In the genomic region with DNA sequence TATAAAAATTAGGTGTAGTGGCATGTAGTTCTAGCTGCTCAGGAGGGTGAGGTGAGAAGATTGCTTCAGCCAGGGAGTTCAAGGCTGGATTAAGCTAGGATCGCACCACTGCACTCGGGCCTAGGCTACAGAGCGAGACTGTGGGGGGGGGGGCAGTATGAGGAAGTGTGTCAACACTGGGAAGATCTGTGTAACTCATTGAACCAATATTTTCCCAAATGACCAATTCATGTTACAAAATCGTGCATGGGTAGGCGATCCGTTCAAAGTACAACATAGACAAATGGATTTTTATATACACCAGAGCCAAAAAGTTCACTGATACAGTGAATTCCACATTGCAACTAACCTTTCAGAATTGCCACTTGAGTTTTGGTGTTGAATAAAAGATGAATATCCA, we compare ENCODE assay signal across 13 cellular contexts. TPM values are rescaled to one million over a fixed set of nuclear protein-coding genes. Genes with fewer than 3 reads are reported as not detected.
DNase-seq lines count a peak whose midpoint lies in the region; ATAC-seq and TF ChIP-seq lines count a peak whose summit lies in the region.
"Had no signal": no experiment of that assay in that cellular context is flagged by ENCODE, and none has a peak within 500 bp of the region (broad histone marks: within the 10 kb centered on the region; RNA-seq: fewer than 3 reads in every experiment).

No MANE protein-coding gene starts in this region.

- peak overlapping the region; percentile 61 for H3K27ac Mint-ChIP-seq in activated naive CD8-positive, alpha-beta T cell
- peak overlapping the region; percentile 75 for H3K27ac Mint-ChIP-seq in stimulated activated naive B cell treated with anti-CD40 and anti-IgM and Interleukin-4, amounts not matched to agents 10 μg/mL and 1 μg/mL and 100 μg/mL, for 72 hours

- peak overlapping the region; percentile 13 for H3K27ac ChIP-seq in cardiac muscle cell
- H3K27ac ChIP-seq: RWPE1 had no signal

- H3K4me1 ChIP-seq in cardiac muscle cell (ENCODE audit: low read depth), result peaks cover 13% of the 10 kb centered on the region

- no peaks in the 10 kb centered on the region for H3K27me3 ChIP-seq in cardiac muscle cell

- H3K9me3 ChIP-seq in cardiac muscle cell (ENCODE audit: low read depth), result no peaks in the 10 kb centered on the region

- H3K4me3 Mint-ChIP-seq in activated naive CD8-positive, alpha-beta T cell, result peak overlapping the region; percentile 30
- H3K4me3 Mint-ChIP-seq in stimulated activated naive B cell treated with anti-CD40 and anti-IgM and Interleukin-4, amounts not matched to agents 10 μg/mL and 1 μg/mL and 100 μg/mL, for 72 hours, result no peak overlapping the region

- no peaks in the 10 kb centered on the region for H3K9me3 Mint-ChIP-seq in activated naive CD8-positive, alpha-beta T cell (ENCODE audit: low read depth)
- H3K9me3 Mint-ChIP-seq in stimulated activated naive B cell treated with anti-CD40 and anti-IgM and Interleukin-4, amounts not matched to agents 10 μg/mL and 1 μg/mL and 100 μg/mL, for 72 hours, result no peaks in the 10 kb centered on the region

- no peaks in the 10 kb centered on the region for H3K27me3 Mint-ChIP-seq in activated naive CD8-positive, alpha-beta T cell
- no peaks in the 10 kb centered on the region for H3K27me3 Mint-ChIP-seq in stimulated activated naive B cell treated with anti-CD40 and anti-IgM and Interleukin-4, amounts not matched to agents 10 μg/mL and 1 μg/mL and 100 μg/mL, for 72 hours

- DNase-seq in cardiac muscle cell (ENCODE audit: low read depth in 1 of 2, low spot score in 1 of 2) (no peak), Right ventricle myocardium inferior (ENCODE audit: missing footprints) (no peak), left kidney (ENCODE audit: low read depth, low spot score) (peak; percentile 25), DMS153 (lab: John Stamatoyannopoulos, UW) (no peak), NK-92 (lab: John Stamatoyannopoulos, UW; ENCODE audit: unreplicated experiment) (no peak), ACHN (no peak)
- DNase-seq in stimulated activated naive B cell treated with anti-CD40 and anti-IgM and Interleukin-4, amounts not matched to agents 10 μg/mL and 1 μg/mL and 100 μg/mL, for 72 hours, result no peak
- DNase-seq: activated CD8-positive, alpha-beta memory T cell treated with anti-CD3 and anti-CD28 coated beads for 24 hours; NCI-H1436; NCI-H524; occipital lobe had no signal

- ATAC-seq in Right ventricle myocardium inferior, result no peak
- ATAC-seq in stimulated activated naive B cell treated with anti-CD40 and anti-IgM and Interleukin-4, amounts not matched to agents 10 μg/mL and 1 μg/mL and 100 μg/mL, for 72 hours (replicated peaks), result no peak

- TF ChIP-seq CTCF in cardiac muscle cell (IDR thresholded peaks at IDR 0.05; ENCODE audit: low read depth, low read length), result no peak

- H3K36me3 Mint-ChIP-seq in activated naive CD8-positive, alpha-beta T cell, result no peaks in the 10 kb centered on the region
- H3K36me3 Mint-ChIP-seq in stimulated activated naive B cell treated with anti-CD40 and anti-IgM and Interleukin-4, amounts not matched to agents 10 μg/mL and 1 μg/mL and 100 μg/mL, for 72 hours, result peaks cover 8 to 21% of the 10 kb centered on the region in 2 donors

- in situ Hi-C loops in ACHN (cut with HindIII; ENCODE audit: low pct_ligation_motif_present, low pct_unique_long_range_greater_than_20kb, low sequenced_read_pairs), result loop anchor here (25.0 kb wide), 1 partner anchor 201 kb away; no protein-coding TSS in a partner anchor

- intact Hi-C loops in Right ventricle myocardium inferior (cut with DNase I), result no loop called here

- no peak overlapping the region for H3K4me3 ChIP-seq in cardiac muscle cell

- no peaks in the 10 kb centered on the region for H3K36me3 ChIP-seq in cardiac muscle cell

- peaks cover 94% of the 10 kb centered on the region for H3K4me1 Mint-ChIP-seq in activated naive CD8-positive, alpha-beta T cell (ENCODE audit: low read depth)
- peaks cover 39 to 83% of the 10 kb centered on the region in 2 donors for H3K4me1 Mint-ChIP-seq in stimulated activated naive B cell treated with anti-CD40 and anti-IgM and Interleukin-4, amounts not matched to agents 10 μg/mL and 1 μg/mL and 100 μg/mL, for 72 hours

RNA-seq across cellular contexts. Expression of a gene that starts 8.1 kb away (rescaled TPM):
- 69.4 and 72.4 TPM in 2 replicates for total RNA-seq in cardiac muscle cell
- polyA plus RNA-seq in cardiac muscle cell, result 75.5 and 90.0 TPM in 2 replicates
- total RNA-seq in Right ventricle myocardium inferior, result 94.7 TPM
